Comparison of ENCODE assay signal across 19 cellular contexts in genomic region chr17:41278176-41278955, GRCh38. TPM values are rescaled to one million over a fixed set of nuclear protein-coding genes. Genes with fewer than 3 reads are reported as not detected.
DNase-seq lines count a peak whose midpoint lies in the region; ATAC-seq, FAIRE-seq and TF ChIP-seq lines count a peak whose summit lies in the region.
"Had no signal": no experiment of that assay in that cellular context is flagged by ENCODE, and none has a peak within 500 bp of the region (broad histone marks: within the 10 kb centered on the region; RNA-seq: fewer than 3 reads in every experiment).

No MANE protein-coding gene starts in this region.

- ATAC-seq in PC-3: no peak
- ATAC-seq: HCT116 had no signal

- H3K4me2 ChIP-seq in mesenchymal stem cell (ENCODE audit: low read length, poor library complexity, severe bottlenecking): no peak overlapping the region
- H3K4me2 ChIP-seq in PC-3 (ENCODE audit: low read length): no peak overlapping the region

- H3K27ac ChIP-seq in mesenchymal stem cell (ENCODE audit: low read length, poor library complexity, severe bottlenecking) (peak overlapping the region; percentile 83), PC-3 (ENCODE audit: low read length) (no peak overlapping the region), SJCRH30 (no peak overlapping the region)
- H3K27ac ChIP-seq: HL-60 had no signal

- H3K14ac ChIP-seq in mesenchymal stem cell (ENCODE audit: low read length in 2 of 2): no peak overlapping the region

- 88% methylated on average over 3 of the region's 3 CpGs for WGBS in mesenchymal stem cell

- peak overlapping the region; percentile 99 for H2AK5ac ChIP-seq in mesenchymal stem cell (ENCODE audit: low read length, severe bottlenecking)

- H3K4me3 ChIP-seq in bronchial epithelial cell (ENCODE audit: low read depth, low read length) (no peak overlapping the region), mesenchymal stem cell (ENCODE audit: insufficient read depth in 1 of 2, low read depth in 1 of 2, low read length in 2 of 2) (no peak overlapping the region), PC-3 (ENCODE audit: low read length) (no peak overlapping the region), SJCRH30 (no peak overlapping the region)

- H3K9ac ChIP-seq in mesenchymal stem cell (ENCODE audit: low read length) (no peak overlapping the region), PC-3 (ENCODE audit: low read length) (no peak overlapping the region)

- H2BK15ac ChIP-seq in mesenchymal stem cell (ENCODE audit: low read depth, poor library complexity, severe bottlenecking): no peak overlapping the region

- H3K79me2 ChIP-seq in PC-3 (ENCODE audit: low read length): no peaks in the 10 kb centered on the region

- BruUV-seq in PC-3 (replicated peaks; lab: Mats Ljungman, UMichigan): no TSS peak

- POLR2A ChIA-PET in PC-3 (lab: Charles Lee; ENCODE audit: unreplicated experiment): no interaction called here

- H3F3A ChIP-seq in PC-3 (ENCODE audit: low read length, unreplicated experiment): no peaks in the 10 kb centered on the region

- H2BK5ac ChIP-seq in mesenchymal stem cell (ENCODE audit: low read depth, low read length, poor library complexity, severe bottlenecking): no peak overlapping the region

- no peak overlapping the region for H4K8ac ChIP-seq in mesenchymal stem cell (ENCODE audit: low read length)

- TF ChIP-seq CTCF in bronchial epithelial cell (IDR thresholded peaks at IDR 0.05; ENCODE audit: insufficient read depth, low read length, severe bottlenecking) (no peak), PC-3 (conservative IDR thresholded peaks at IDR 0.05; ENCODE audit: low read depth, low read length) (no peak)

- no peak overlapping the region for H4K91ac ChIP-seq in mesenchymal stem cell (ENCODE audit: low read length)

- CTCF ChIA-PET in PC-3 (lab: Charles Lee): no interaction called here

- H3K9me2 ChIP-seq in PC-3 (replicated peaks; ENCODE audit: low read length): no peaks in the 10 kb centered on the region

- H3K36me3 ChIP-seq in bronchial epithelial cell (ENCODE audit: control insufficient read depth, insufficient read depth, low read length) (no peaks in the 10 kb centered on the region), mesenchymal stem cell (ENCODE audit: control insufficient read depth in 1 of 2, insufficient read depth in 2 of 2, low read depth in 1 of 2, low read length in 2 of 2) (no peaks in the 10 kb centered on the region), PC-3 (ENCODE audit: low read depth, low read length) (no peaks in the 10 kb centered on the region), SJCRH30 (no peaks in the 10 kb centered on the region)

- no peak overlapping the region for H3K23ac ChIP-seq in mesenchymal stem cell (ENCODE audit: low read length in 2 of 2)

- no peaks in the 10 kb centered on the region for H3K79me1 ChIP-seq in mesenchymal stem cell (replicated peaks; ENCODE audit: low read length, poor library complexity, severe bottlenecking)

- H3K18ac ChIP-seq in mesenchymal stem cell (ENCODE audit: low read depth in 1 of 2, low read length in 2 of 2): no peak overlapping the region

- no peak overlapping the region for H2AFZ ChIP-seq in mesenchymal stem cell (ENCODE audit: low read depth, low read length)
- no peak overlapping the region for H2AFZ ChIP-seq in PC-3 (ENCODE audit: low read length)

- FAIRE-seq in bronchial epithelial cell (lab: Jason Lieb, UNC): peak; percentile 13

- H3K27me3 ChIP-seq in bronchial epithelial cell (ENCODE audit: control insufficient read depth, insufficient read depth, low read length): no peaks in the 10 kb centered on the region
- peaks cover 0 to 9% of the 10 kb centered on the region in 2 experiments for H3K27me3 ChIP-seq in mesenchymal stem cell (ENCODE audit: control insufficient read depth in 1 of 2, insufficient read depth in 1 of 2, low read length in 2 of 2)
- H3K27me3 ChIP-seq in PC-3 (ENCODE audit: low read length): no peaks in the 10 kb centered on the region
- no peaks in the 10 kb centered on the region for H3K27me3 ChIP-seq in SJCRH30

- peaks cover 3% of the 10 kb centered on the region for H3K4me1 ChIP-seq in mesenchymal stem cell (ENCODE audit: control insufficient read depth, insufficient read depth, low read depth, low read length)
- H3K4me1 ChIP-seq in PC-3 (ENCODE audit: insufficient read depth, low read length): no peaks in the 10 kb centered on the region
- H3K4me1 ChIP-seq in SJCRH30: peaks cover 8% of the 10 kb centered on the region; the same call in 1 of the 2 replicates

- DNase-seq in EH (ENCODE audit: low read depth) (peak; percentile 55), HT1080 (ENCODE audit: low read depth) (peak; percentile 0), bronchial epithelial cell (ENCODE audit: low read depth) (no peak), mesenchymal stem cell (no peak), PC-3 (no peak), SJCRH30 (no peak), NCI-H1417 (lab: John Stamatoyannopoulos, UW) (no peak)
- DNase-seq: Caco-2, DMS153, KG1, NCI-H1048, NCI-H146, NCI-H2081, NCI-H524, SHP77 treated with DMSO at 0.1 percent for 48 hours had no signal

- no peak overlapping the region for H3K4ac ChIP-seq in mesenchymal stem cell (ENCODE audit: low read depth in 1 of 2, low read length in 2 of 2)

- H4K20me1 ChIP-seq in PC-3 (ENCODE audit: low read length): no peaks in the 10 kb centered on the region

- intact Hi-C loops in PC-3 (cut with micrococcal nuclease): no loop called here

- H2BK12ac ChIP-seq in mesenchymal stem cell (ENCODE audit: low read length in 2 of 2): no peak overlapping the region

- no peak overlapping the region for H2BK120ac ChIP-seq in mesenchymal stem cell (ENCODE audit: low read depth, low read length)

- H3K9me3 ChIP-seq in mesenchymal stem cell (ENCODE audit: control insufficient read depth, low read length) (no peaks in the 10 kb centered on the region), PC-3 (ENCODE audit: low read length) (no peaks in the 10 kb centered on the region), SJCRH30 (replicated peaks) (no peaks in the 10 kb centered on the region)
- H3K9me3 ChIP-seq: Caco-2 had no signal

RNA-seq across cellular contexts. Expression of gene KRTAP9-7, which starts 2.9 kb away (rescaled TPM):
- total RNA-seq in HT1080 (2014; rRNA removed; shearing (Covaris generic)): not detected in 2 replicates
- not detected in 2 replicates for polyA plus RNA-seq in HT1080 (2015; cell fraction: cytosol; rRNA removed)
- not detected in 2 replicates for polyA plus RNA-seq in HT1080 (2015; cell fraction: nucleus; rRNA removed)
- not detected in 2 replicates for total RNA-seq in bronchial epithelial cell
- not detected for polyA plus RNA-seq in mesenchymal stem cell (2013, experiment 1 of 2)
- not detected for polyA plus RNA-seq in mesenchymal stem cell (2013, experiment 2 of 2)
- not detected in 2 replicates for total RNA-seq in PC-3 (2014; rRNA removed)
- total RNA-seq in SJCRH30 (2014; rRNA removed; shearing (Covaris generic)): not detected in 2 replicates
- total RNA-seq: A673, Caco-2 had no signal
- polyA plus RNA-seq: CD14-positive monocyte had no signal

RNA-seq across cellular contexts. Expression of gene KRTAP9-6, which starts 13.2 kb away (rescaled TPM):
- not detected in 2 replicates for total RNA-seq in HT1080 (2014; rRNA removed; shearing (Covaris generic))
- not detected in 2 replicates for polyA plus RNA-seq in HT1080 (2015; cell fraction: cytosol; rRNA removed)
- polyA plus RNA-seq in HT1080 (2015; cell fraction: nucleus; rRNA removed): not detected in 2 replicates
- total RNA-seq in bronchial epithelial cell (not detected in 2 replicates), PC-3 (2014; rRNA removed) (not detected in 2 replicates)
- not detected for polyA plus RNA-seq in mesenchymal stem cell (2013, experiment 1 of 2)
- polyA plus RNA-seq in mesenchymal stem cell (2013, experiment 2 of 2): not detected
- total RNA-seq in SJCRH30 (2014; rRNA removed; shearing (Covaris generic)): not detected in 2 replicates
- total RNA-seq: A673, Caco-2 had no signal
- polyA plus RNA-seq: CD14-positive monocyte had no signal

RNA-seq across cellular contexts. Expression of gene KRTAP9-9, which starts 23.2 kb away (rescaled TPM):
- not detected in 2 replicates for total RNA-seq in HT1080 (2014; rRNA removed; shearing (Covaris generic))
- polyA plus RNA-seq in HT1080 (2015; cell fraction: cytosol; rRNA removed): not detected in 2 replicates
- not detected in 2 replicates for polyA plus RNA-seq in HT1080 (2015; cell fraction: nucleus; rRNA removed)
- total RNA-seq in bronchial epithelial cell: not detected in 2 replicates
- not detected for polyA plus RNA-seq in mesenchymal stem cell (2013, experiment 1 of 2)
- polyA plus RNA-seq in mesenchymal stem cell (2013, experiment 2 of 2): not detected
- total RNA-seq in PC-3 (2014; rRNA removed): not detected in 2 replicates
- total RNA-seq in SJCRH30 (2014; rRNA removed; shearing (Covaris generic)): not detected in 2 replicates
- total RNA-seq: A673, Caco-2 had no signal
- polyA plus RNA-seq: CD14-positive monocyte had no signal

RNA-seq across cellular contexts. Expression of gene KRTAP29-1, which starts 24.3 kb away (rescaled TPM):
- total RNA-seq in HT1080 (2014; rRNA removed; shearing (Covaris generic)): not detected in 2 replicates
- not detected in 2 replicates for polyA plus RNA-seq in HT1080 (2015; cell fraction: cytosol; rRNA removed)
- not detected in 2 replicates for polyA plus RNA-seq in HT1080 (2015; cell fraction: nucleus; rRNA removed)
- total RNA-seq in bronchial epithelial cell: not detected in 2 replicates
- not detected for polyA plus RNA-seq in mesenchymal stem cell (2013, experiment 1 of 2)
- not detected for polyA plus RNA-seq in mesenchymal stem cell (2013, experiment 2 of 2)
- not detected in 2 replicates for total RNA-seq in PC-3 (2014; rRNA removed)
- total RNA-seq in SJCRH30 (2014; rRNA removed; shearing (Covaris generic)): not detected in 2 replicates
- total RNA-seq: A673, Caco-2 had no signal
- polyA plus RNA-seq: CD14-positive monocyte had no signal

RNA-seq across cellular contexts. Expression of gene KRTAP9-4, which starts 28.9 kb away (rescaled TPM):
- total RNA-seq in HT1080 (2014; rRNA removed; shearing (Covaris generic)): not detected in 2 replicates
- polyA plus RNA-seq in HT1080 (2015; cell fraction: cytosol; rRNA removed): not detected in 2 replicates
- not detected in 2 replicates for polyA plus RNA-seq in HT1080 (2015; cell fraction: nucleus; rRNA removed)
- total RNA-seq in bronchial epithelial cell (not detected in 2 replicates), PC-3 (2014; rRNA removed) (not detected in 2 replicates)
- polyA plus RNA-seq in mesenchymal stem cell (2013, experiment 1 of 2): not detected
- not detected for polyA plus RNA-seq in mesenchymal stem cell (2013, experiment 2 of 2)
- total RNA-seq in SJCRH30 (2014; rRNA removed; shearing (Covaris generic)): 0.10 TPM in 1 of 2 replicates, not detected in the other
- total RNA-seq: A673, Caco-2 had no signal
- polyA plus RNA-seq: CD14-positive monocyte had no signal

Comparison
In these comparisons a context has a peak if more than half of its experiments do, and no peak if none do; other contexts are left out.
1. DNase-seq: peak in EH (single experiment) and HT1080 (single experiment); none in bronchial epithelial cell (single experiment), mesenchymal stem cell (single experiment), PC-3 (single experiment), SJCRH30 (0 of 2) and NCI-H1417 (0 of 3).